Comparison of ENCODE assay signal across 1 cellular context in the genomic region with DNA sequence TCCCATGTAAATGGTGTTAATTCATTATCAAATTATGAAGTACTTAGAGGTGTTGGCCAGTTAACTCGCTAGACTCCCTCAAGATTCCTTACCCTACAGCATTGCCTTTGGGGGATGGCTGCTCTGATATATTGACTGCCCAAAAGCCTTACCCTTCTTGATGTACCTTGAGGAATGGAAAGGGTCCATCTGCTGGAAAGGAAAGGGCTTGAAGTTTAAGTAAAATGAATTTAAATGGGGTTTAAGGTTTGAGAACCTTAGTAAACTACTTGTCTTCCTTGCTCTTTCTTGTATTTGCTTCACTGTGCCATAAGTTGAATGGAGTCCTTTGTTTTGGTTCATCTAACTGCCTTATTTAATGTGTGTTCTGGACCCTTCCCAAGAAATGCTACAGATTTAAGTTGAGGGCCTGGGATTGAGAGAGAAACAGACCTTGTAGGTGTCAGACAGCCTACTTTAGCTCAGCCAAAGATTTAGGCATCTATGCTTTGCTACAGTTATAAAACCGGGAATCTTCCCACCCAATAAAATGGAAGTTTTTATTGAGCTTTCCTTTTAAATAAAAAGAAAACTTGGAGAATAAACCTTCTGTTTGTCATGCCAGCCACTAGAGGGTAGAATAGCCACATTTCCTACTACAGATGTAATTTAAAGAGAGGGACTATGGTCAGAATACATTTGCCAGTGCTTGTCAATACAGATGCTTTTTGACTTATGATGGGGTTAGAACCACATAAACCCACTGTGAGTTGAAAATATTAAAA.
TF ChIP-seq lines count a peak whose summit lies in the region.

No MANE protein-coding gene starts in this region.

TF ChIP-seq in WTC11, 78 proteins besides CTCF, POLR2A, EP300 and RAD21 (continued from another document):
- TF ChIP-seq, protein P1, sequence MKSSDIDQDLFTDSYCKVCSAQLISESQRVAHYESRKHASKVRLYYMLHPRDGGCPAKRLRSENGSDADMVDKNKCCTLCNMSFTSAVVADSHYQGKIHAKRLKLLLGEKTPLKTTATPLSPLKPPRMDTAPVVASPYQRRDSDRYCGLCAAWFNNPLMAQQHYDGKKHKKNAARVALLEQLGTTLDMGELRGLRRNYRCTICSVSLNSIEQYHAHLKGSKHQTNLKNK (CRISPR knock-in tag; IDR thresholded peaks at IDR 0.05) = no peak
- TF ChIP-seq, protein P2, sequence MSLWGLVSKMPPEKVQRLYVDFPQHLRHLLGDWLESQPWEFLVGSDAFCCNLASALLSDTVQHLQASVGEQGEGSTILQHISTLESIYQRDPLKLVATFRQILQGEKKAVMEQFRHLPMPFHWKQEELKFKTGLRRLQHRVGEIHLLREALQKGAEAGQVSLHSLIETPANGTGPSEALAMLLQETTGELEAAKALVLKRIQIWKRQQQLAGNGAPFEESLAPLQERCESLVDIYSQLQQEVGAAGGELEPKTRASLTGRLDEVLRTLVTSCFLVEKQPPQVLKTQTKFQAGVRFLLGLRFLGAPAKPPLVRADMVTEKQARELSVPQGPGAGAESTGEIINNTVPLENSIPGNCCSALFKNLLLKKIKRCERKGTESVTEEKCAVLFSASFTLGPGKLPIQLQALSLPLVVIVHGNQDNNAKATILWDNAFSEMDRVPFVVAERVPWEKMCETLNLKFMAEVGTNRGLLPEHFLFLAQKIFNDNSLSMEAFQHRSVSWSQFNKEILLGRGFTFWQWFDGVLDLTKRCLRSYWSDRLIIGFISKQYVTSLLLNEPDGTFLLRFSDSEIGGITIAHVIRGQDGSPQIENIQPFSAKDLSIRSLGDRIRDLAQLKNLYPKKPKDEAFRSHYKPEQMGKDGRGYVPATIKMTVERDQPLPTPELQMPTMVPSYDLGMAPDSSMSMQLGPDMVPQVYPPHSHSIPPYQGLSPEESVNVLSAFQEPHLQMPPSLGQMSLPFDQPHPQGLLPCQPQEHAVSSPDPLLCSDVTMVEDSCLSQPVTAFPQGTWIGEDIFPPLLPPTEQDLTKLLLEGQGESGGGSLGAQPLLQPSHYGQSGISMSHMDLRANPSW (CRISPR knock-in tag; conservative IDR thresholded peaks at IDR 0.05; ENCODE audit: low read depth) = no peak
- TF ChIP-seq NR3C1 (CRISPR knock-in tag; conservative IDR thresholded peaks at IDR 0.05; ENCODE audit: low read depth) (no peak), ZNF121 (CRISPR knock-in tag; IDR thresholded peaks at IDR 0.05) (no peak)
- TF ChIP-seq, protein P3, sequence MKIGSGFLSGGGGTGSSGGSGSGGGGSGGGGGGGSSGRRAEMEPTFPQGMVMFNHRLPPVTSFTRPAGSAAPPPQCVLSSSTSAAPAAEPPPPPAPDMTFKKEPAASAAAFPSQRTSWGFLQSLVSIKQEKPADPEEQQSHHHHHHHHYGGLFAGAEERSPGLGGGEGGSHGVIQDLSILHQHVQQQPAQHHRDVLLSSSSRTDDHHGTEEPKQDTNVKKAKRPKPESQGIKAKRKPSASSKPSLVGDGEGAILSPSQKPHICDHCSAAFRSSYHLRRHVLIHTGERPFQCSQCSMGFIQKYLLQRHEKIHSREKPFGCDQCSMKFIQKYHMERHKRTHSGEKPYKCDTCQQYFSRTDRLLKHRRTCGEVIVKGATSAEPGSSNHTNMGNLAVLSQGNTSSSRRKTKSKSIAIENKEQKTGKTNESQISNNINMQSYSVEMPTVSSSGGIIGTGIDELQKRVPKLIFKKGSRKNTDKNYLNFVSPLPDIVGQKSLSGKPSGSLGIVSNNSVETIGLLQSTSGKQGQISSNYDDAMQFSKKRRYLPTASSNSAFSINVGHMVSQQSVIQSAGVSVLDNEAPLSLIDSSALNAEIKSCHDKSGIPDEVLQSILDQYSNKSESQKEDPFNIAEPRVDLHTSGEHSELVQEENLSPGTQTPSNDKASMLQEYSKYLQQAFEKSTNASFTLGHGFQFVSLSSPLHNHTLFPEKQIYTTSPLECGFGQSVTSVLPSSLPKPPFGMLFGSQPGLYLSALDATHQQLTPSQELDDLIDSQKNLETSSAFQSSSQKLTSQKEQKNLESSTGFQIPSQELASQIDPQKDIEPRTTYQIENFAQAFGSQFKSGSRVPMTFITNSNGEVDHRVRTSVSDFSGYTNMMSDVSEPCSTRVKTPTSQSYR (CRISPR knock-in tag; IDR thresholded peaks at IDR 0.05) = no peak
- TF ChIP-seq, protein P4, sequence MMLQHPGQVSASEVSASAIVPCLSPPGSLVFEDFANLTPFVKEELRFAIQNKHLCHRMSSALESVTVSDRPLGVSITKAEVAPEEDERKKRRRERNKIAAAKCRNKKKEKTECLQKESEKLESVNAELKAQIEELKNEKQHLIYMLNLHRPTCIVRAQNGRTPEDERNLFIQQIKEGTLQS (CRISPR knock-in tag; conservative IDR thresholded peaks at IDR 0.05) = no peak
TF ChIP-seq in WTC11: peak in this region for 0.
